Comparison of ENCODE assay signal across 23 cellular contexts in genomic region chr10:12940791-12941190, GRCh38.
"Had no signal": no experiment of that assay in that cellular context is flagged by ENCODE, and none has a peak within 500 bp of the region (broad histone marks: within the 10 kb centered on the region; RNA-seq: fewer than 3 reads in every experiment).

No MANE protein-coding gene starts in this region.

- H3K36me3 ChIP-seq: esophagus muscularis mucosa, gastrocnemius medialis, heart left ventricle had no signal

- H3K27ac Mint-ChIP-seq: activated CD4-positive, alpha-beta memory T cell treated with anti-CD3 and anti-CD28 coated beads for 36 hours; activated CD4-positive, alpha-beta T cell treated with anti-CD3 and anti-CD28 coated beads for 36 hours; activated CD4-positive, alpha-beta T cell treated with anti-CD3 and anti-CD28 coated beads, Interleukin-2, amount 10 ng/mL, durations not matched to agents 24 days and 14 days; activated CD8-positive, alpha-beta memory T cell treated with anti-CD3 and anti-CD28 coated beads, Interleukin-2, amount 10 ng/mL, durations not matched to agents 7 days and 5 days; activated CD8-positive, alpha-beta T cell treated with anti-CD3 and anti-CD28 coated beads, Interleukin-2, amount 10 ng/mL, durations not matched to agents 7 days and 5 days; activated naive CD4-positive, alpha-beta T cell treated with anti-CD3 and anti-CD28 coated beads, Interleukin-2, amount 10 ng/mL, durations not matched to agents 7 days and 5 days; activated naive CD4-positive, alpha-beta T cell treated with anti-CD3 and anti-CD28 coated beads, Interleukin-2, amount 50 U/mL, for 72 hours; activated naive CD8-positive, alpha-beta T cell treated with anti-CD3 and anti-CD28 coated beads, Interleukin-2, amount 10 ng/mL, durations not matched to agents 7 days and 5 days; activated T-cell treated with anti-CD3 and anti-CD28 coated beads, Interleukin-2, amount 50 U/mL, for 24 hours; activated T-cell treated with anti-CD3 and anti-CD28 coated beads, Interleukin-2, amount 50 U/mL, for 72 hours had no signal

- H3K36me3 Mint-ChIP-seq: activated CD4-positive, alpha-beta memory T cell treated with anti-CD3 and anti-CD28 coated beads for 36 hours; activated CD8-positive, alpha-beta memory T cell treated with anti-CD3 and anti-CD28 coated beads, Interleukin-2, amount 10 ng/mL, durations not matched to agents 7 days and 5 days; activated naive CD4-positive, alpha-beta T cell treated with anti-CD3 and anti-CD28 coated beads, Interleukin-2, amount 10 ng/mL, durations not matched to agents 7 days and 5 days; activated naive CD4-positive, alpha-beta T cell treated with anti-CD3 and anti-CD28 coated beads, Interleukin-2, amount 50 U/mL, for 72 hours; activated naive CD8-positive, alpha-beta T cell treated with anti-CD3 and anti-CD28 coated beads, Interleukin-2, amount 10 ng/mL, durations not matched to agents 7 days and 5 days had no signal

- H3K9me3 Mint-ChIP-seq: activated CD4-positive, alpha-beta memory T cell treated with anti-CD3 and anti-CD28 coated beads for 36 hours; activated CD4-positive, alpha-beta T cell treated with anti-CD3 and anti-CD28 coated beads, Interleukin-2, amount 10 ng/mL, durations not matched to agents 24 days and 14 days; activated naive CD4-positive, alpha-beta T cell treated with anti-CD3 and anti-CD28 coated beads, Interleukin-2, amount 10 ng/mL, durations not matched to agents 7 days and 5 days; activated naive CD4-positive, alpha-beta T cell treated with anti-CD3 and anti-CD28 coated beads, Interleukin-2, amount 50 U/mL, for 72 hours; activated T-cell treated with anti-CD3 and anti-CD28 coated beads, Interleukin-2, amount 50 U/mL, for 24 hours had no signal

- DNase-seq: activated CD4-positive, alpha-beta memory T cell treated with anti-CD3 and anti-CD28 coated beads for 36 hours; activated CD4-positive, alpha-beta T cell treated with anti-CD3 and anti-CD28 coated beads for 36 hours; activated CD4-positive, alpha-beta T cell treated with anti-CD3 and anti-CD28 coated beads, Interleukin-2, amount 10 ng/mL, durations not matched to agents 24 days and 14 days; activated CD4-positive, CD25-positive, alpha-beta regulatory T cell; activated CD4-positive, CD25-positive, alpha-beta regulatory T cell treated with anti-CD3 and anti-CD28 coated beads, Interleukin-2, amount 50 U/mL, for 72 hours; activated CD8-positive, alpha-beta memory T cell treated with anti-CD3 and anti-CD28 coated beads, Interleukin-2, amount 10 ng/mL, durations not matched to agents 7 days and 5 days; activated CD8-positive, alpha-beta memory T cell treated with anti-CD3 and anti-CD28 coated beads, Interleukin-2, amount 50 U/mL, for 4 hours; activated CD8-positive, alpha-beta T cell treated with anti-CD3 and anti-CD28 coated beads, Interleukin-2, amount 10 ng/mL, durations not matched to agents 7 days and 5 days; activated gamma-delta T cell; activated naive CD4-positive, alpha-beta T cell; activated naive CD4-positive, alpha-beta T cell treated with anti-CD3 and anti-CD28 coated beads, Interleukin-2, amount 10 ng/mL, durations not matched to agents 7 days and 5 days; activated naive CD8-positive, alpha-beta T cell treated with anti-CD3 and anti-CD28 coated beads, Interleukin-2, amount 10 ng/mL, durations not matched to agents 7 days and 5 days; activated T-cell treated with anti-CD3 and anti-CD28 coated beads, Interleukin-2, amount 50 U/mL, for 24 hours; activated T-cell treated with anti-CD3 and anti-CD28 coated beads, Interleukin-2, amount 50 U/mL, for 72 hours; caudate nucleus; effector memory CD4-positive, alpha-beta T cell; foreskin keratinocyte; gastrocnemius medialis; glutamatergic neuron; heart left ventricle; T-helper 2 cell had no signal

- H3K27me3 Mint-ChIP-seq: activated naive CD4-positive, alpha-beta T cell treated with anti-CD3 and anti-CD28 coated beads, Interleukin-2, amount 10 ng/mL, durations not matched to agents 7 days and 5 days had no signal

- H3K9me3 ChIP-seq: esophagus muscularis mucosa, gastrocnemius medialis, heart left ventricle had no signal

- H3K4me1 Mint-ChIP-seq: activated CD4-positive, alpha-beta T cell treated with anti-CD3 and anti-CD28 coated beads for 36 hours; activated CD4-positive, alpha-beta T cell treated with anti-CD3 and anti-CD28 coated beads, Interleukin-2, amount 10 ng/mL, durations not matched to agents 24 days and 14 days; activated CD8-positive, alpha-beta memory T cell treated with anti-CD3 and anti-CD28 coated beads, Interleukin-2, amount 10 ng/mL, durations not matched to agents 7 days and 5 days; activated naive CD4-positive, alpha-beta T cell treated with anti-CD3 and anti-CD28 coated beads, Interleukin-2, amount 10 ng/mL, durations not matched to agents 7 days and 5 days; activated naive CD8-positive, alpha-beta T cell treated with anti-CD3 and anti-CD28 coated beads, Interleukin-2, amount 10 ng/mL, durations not matched to agents 7 days and 5 days had no signal

- H3K27ac ChIP-seq: esophagus muscularis mucosa, foreskin keratinocyte, gastrocnemius medialis had no signal

- H3K4me1 ChIP-seq: esophagus muscularis mucosa, gastrocnemius medialis had no signal

- H3K4me3 ChIP-seq: esophagus muscularis mucosa, gastrocnemius medialis, heart left ventricle had no signal

- H3K4me3 Mint-ChIP-seq: activated CD4-positive, alpha-beta memory T cell treated with anti-CD3 and anti-CD28 coated beads for 36 hours; activated CD4-positive, alpha-beta T cell treated with anti-CD3 and anti-CD28 coated beads for 36 hours; activated CD4-positive, alpha-beta T cell treated with anti-CD3 and anti-CD28 coated beads, Interleukin-2, amount 10 ng/mL, durations not matched to agents 24 days and 14 days; activated CD8-positive, alpha-beta memory T cell treated with anti-CD3 and anti-CD28 coated beads, Interleukin-2, amount 10 ng/mL, durations not matched to agents 7 days and 5 days; activated CD8-positive, alpha-beta T cell treated with anti-CD3 and anti-CD28 coated beads, Interleukin-2, amount 10 ng/mL, durations not matched to agents 7 days and 5 days; activated naive CD4-positive, alpha-beta T cell treated with anti-CD3 and anti-CD28 coated beads, Interleukin-2, amount 10 ng/mL, durations not matched to agents 7 days and 5 days; activated naive CD8-positive, alpha-beta T cell treated with anti-CD3 and anti-CD28 coated beads, Interleukin-2, amount 10 ng/mL, durations not matched to agents 7 days and 5 days; activated T-cell treated with anti-CD3 and anti-CD28 coated beads, Interleukin-2, amount 50 U/mL, for 24 hours; activated T-cell treated with anti-CD3 and anti-CD28 coated beads, Interleukin-2, amount 50 U/mL, for 72 hours had no signal

- ATAC-seq: activated CD4-positive, alpha-beta T cell treated with anti-CD3 and anti-CD28 coated beads for 36 hours; activated CD8-positive, alpha-beta memory T cell treated with anti-CD3 and anti-CD28 coated beads, Interleukin-2, amount 10 ng/mL, durations not matched to agents 7 days and 5 days; activated CD8-positive, alpha-beta T cell treated with anti-CD3 and anti-CD28 coated beads, Interleukin-2, amount 10 ng/mL, durations not matched to agents 7 days and 5 days; activated naive CD4-positive, alpha-beta T cell treated with anti-CD3 and anti-CD28 coated beads, Interleukin-2, amount 50 U/mL, for 72 hours; activated T-cell treated with anti-CD3 and anti-CD28 coated beads, Interleukin-2, amount 50 U/mL, for 72 hours; foreskin keratinocyte; gastrocnemius medialis; heart left ventricle had no signal

- H3K27me3 ChIP-seq: esophagus muscularis mucosa, foreskin keratinocyte, gastrocnemius medialis, heart left ventricle had no signal
